In the genomic region with DNA sequence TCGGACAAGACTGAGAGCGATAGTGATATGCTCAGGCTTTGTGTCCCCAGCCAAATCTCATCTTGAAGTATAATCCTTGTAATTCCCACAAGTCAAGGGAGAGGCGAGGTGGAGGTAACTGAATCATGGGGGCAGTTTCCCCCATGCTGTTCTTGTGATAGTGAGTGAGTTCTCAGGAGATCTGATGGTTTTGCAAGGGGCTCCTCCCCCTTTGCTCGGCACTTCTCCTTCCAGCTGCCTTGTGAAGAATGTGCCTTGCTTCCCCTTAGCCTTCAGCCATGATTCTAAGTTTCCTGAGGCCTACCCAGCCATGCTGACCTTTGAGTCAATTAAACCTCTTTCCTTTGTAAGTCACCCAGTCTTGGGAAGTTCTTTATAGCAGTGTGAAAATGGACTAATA, we compare ENCODE assay signal across 1 cellular context.
TF ChIP-seq lines count a peak whose summit lies in the region.

No MANE protein-coding gene starts in this region.

TF ChIP-seq in GM23338, 12 proteins besides CTCF, POLR2A, EP300 and RAD21 (continued from another document):
- TF ChIP-seq, protein P1, sequence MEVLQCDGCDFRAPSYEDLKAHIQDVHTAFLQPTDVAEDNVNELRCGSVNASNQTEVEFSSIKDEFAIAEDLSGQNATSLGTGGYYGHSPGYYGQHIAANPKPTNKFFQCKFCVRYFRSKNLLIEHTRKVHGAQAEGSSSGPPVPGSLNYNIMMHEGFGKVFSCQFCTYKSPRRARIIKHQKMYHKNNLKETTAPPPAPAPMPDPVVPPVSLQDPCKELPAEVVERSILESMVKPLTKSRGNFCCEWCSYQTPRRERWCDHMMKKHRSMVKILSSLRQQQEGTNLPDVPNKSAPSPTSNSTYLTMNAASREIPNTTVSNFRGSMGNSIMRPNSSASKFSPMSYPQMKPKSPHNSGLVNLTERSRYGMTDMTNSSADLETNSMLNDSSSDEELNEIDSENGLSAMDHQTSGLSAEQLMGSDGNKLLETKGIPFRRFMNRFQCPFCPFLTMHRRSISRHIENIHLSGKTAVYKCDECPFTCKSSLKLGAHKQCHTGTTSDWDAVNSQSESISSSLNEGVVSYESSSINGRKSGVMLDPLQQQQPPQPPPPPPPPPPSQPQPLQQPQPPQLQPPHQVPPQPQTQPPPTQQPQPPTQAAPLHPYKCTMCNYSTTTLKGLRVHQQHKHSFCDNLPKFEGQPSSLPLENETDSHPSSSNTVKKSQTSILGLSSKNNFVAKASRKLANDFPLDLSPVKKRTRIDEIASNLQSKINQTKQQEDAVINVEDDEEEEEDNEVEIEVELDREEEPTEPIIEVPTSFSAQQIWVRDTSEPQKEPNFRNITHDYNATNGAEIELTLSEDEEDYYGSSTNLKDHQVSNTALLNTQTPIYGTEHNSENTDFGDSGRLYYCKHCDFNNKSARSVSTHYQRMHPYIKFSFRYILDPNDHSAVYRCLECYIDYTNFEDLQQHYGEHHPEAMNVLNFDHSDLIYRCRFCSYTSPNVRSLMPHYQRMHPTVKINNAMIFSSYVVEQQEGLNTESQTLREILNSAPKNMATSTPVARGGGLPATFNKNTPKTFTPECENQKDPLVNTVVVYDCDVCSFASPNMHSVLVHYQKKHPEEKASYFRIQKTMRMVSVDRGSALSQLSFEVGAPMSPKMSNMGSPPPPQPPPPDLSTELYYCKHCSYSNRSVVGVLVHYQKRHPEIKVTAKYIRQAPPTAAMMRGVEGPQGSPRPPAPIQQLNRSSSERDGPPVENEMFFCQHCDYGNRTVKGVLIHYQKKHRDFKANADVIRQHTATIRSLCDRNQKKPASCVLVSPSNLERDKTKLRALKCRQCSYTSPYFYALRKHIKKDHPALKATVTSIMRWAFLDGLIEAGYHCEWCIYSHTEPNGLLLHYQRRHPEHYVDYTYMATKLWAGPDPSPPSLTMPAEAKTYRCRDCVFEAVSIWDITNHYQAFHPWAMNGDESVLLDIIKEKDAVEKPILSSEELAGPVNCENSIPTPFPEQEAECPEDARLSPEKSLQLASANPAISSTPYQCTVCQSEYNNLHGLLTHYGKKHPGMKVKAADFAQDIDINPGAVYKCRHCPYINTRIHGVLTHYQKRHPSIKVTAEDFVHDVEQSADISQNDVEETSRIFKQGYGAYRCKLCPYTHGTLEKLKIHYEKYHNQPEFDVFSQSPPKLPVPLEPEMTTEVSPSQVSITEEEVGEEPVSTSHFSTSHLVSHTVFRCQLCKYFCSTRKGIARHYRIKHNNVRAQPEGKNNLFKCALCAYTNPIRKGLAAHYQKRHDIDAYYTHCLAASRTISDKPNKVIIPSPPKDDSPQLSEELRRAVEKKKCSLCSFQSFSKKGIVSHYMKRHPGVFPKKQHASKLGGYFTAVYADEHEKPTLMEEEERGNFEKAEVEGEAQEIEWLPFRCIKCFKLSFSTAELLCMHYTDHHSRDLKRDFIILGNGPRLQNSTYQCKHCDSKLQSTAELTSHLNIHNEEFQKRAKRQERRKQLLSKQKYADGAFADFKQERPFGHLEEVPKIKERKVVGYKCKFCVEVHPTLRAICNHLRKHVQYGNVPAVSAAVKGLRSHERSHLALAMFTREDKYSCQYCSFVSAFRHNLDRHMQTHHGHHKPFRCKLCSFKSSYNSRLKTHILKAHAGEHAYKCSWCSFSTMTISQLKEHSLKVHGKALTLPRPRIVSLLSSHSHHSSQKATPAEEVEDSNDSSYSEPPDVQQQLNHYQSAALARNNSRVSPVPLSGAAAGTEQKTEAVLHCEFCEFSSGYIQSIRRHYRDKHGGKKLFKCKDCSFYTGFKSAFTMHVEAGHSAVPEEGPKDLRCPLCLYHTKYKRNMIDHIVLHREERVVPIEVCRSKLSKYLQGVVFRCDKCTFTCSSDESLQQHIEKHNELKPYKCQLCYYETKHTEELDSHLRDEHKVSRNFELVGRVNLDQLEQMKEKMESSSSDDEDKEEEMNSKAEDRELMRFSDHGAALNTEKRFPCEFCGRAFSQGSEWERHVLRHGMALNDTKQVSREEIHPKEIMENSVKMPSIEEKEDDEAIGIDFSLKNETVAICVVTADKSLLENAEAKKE (CRISPR knock-in tag; IDR thresholded peaks at IDR 0.05): no peak
- TF ChIP-seq ZNF114 (CRISPR knock-in tag; IDR thresholded peaks at IDR 0.05) (no peak), NANOG (IDR thresholded peaks at IDR 0.05; ENCODE audit: borderline replicate concordance) (no peak), STAT1 (IDR thresholded peaks at IDR 0.05; ENCODE audit: unreplicated experiment) (no peak), ZNF331 (CRISPR knock-in tag; IDR thresholded peaks at IDR 0.05; ENCODE audit: low read depth) (no peak), POLR2AphosphoS5 (IDR thresholded peaks at IDR 0.05; ENCODE audit: low read depth) (no peak)
- TF ChIP-seq, protein P2, sequence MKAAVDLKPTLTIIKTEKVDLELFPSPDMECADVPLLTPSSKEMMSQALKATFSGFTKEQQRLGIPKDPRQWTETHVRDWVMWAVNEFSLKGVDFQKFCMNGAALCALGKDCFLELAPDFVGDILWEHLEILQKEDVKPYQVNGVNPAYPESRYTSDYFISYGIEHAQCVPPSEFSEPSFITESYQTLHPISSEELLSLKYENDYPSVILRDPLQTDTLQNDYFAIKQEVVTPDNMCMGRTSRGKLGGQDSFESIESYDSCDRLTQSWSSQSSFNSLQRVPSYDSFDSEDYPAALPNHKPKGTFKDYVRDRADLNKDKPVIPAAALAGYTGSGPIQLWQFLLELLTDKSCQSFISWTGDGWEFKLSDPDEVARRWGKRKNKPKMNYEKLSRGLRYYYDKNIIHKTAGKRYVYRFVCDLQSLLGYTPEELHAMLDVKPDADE (IDR thresholded peaks at IDR 0.05): no peak
